ENCODE assay signal across 21 cellular contexts in genomic region chr14:37888234-37888633, GRCh38.
"Had no signal": no experiment of that assay in that cellular context is flagged by ENCODE, and none has a peak within 500 bp of the region (broad histone marks: within the 10 kb centered on the region; RNA-seq: fewer than 3 reads in every experiment).

No MANE protein-coding gene starts in this region.

- H3K36me3 ChIP-seq: MG63 had no signal

- H3K4me3 ChIP-seq: MG63 had no signal

- H3K27me3 ChIP-seq: MG63 had no signal

- H3K9me3 ChIP-seq: MG63 had no signal

- DNase-seq: Karpas-422, Kasumi-1, MG63, MM.1S, MV-4-11, NCI-H1048, NCI-H1092 treated with DMSO at 0.1 percent for 48 hours, NCI-H1417 treated with DMSO at 0.1 percent for 48 hours, NCI-H1436, NCI-H1436 treated with DMSO at 0.1 percent for 48 hours, NCI-H146, NCI-H187, NCI-H187 treated with DMSO at 0.1 percent for 48 hours, NCI-H1930, NCI-H2081 treated with DMSO at 0.1 percent for 48 hours, NCI-H2107, NCI-H2227 treated with DMSO at 0.1 percent for 48 hours, NCI-H226, NCI-H446, NCI-H510A, NCI-H510A treated with DMSO at 0.1 percent for 48 hours had no signal
